ENCODE assay signal across 32 cellular contexts in the genomic region with DNA sequence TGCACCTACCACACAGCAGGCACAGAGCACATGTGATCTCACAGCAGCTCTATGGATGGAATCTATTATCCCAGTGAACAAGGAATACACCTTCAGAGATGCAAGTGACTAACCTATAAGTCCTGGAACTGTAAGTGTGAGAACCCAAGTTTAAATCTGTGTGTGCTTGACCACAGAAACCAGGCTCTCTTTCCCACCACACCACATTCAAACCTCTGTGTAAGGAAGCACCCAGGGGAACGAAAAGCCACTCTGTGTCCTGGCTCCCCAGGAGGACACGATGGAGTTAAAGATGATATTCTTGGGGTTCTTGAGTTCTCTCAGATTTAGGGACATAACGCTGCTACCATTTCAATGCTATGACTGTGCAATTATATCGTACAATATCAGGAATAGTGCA. TPM values are rescaled to one million over a fixed set of nuclear protein-coding genes. Genes with fewer than 3 reads are reported as not detected.
"Had no signal": no experiment of that assay in that cellular context is flagged by ENCODE, and none has a peak within 500 bp of the region (broad histone marks: within the 10 kb centered on the region; RNA-seq: fewer than 3 reads in every experiment).

No MANE protein-coding gene starts in this region.

- DNase-seq: colonic mucosa; dermis blood vessel endothelial cell; effector memory CD4-positive, alpha-beta T cell; foreskin keratinocyte; glutamatergic neuron; heart right ventricle; hippocampal formation; natural killer cell; stimulated activated CD4-positive, alpha-beta T cell treated with anti-CD3 and anti-CD28 coated beads, Interleukin-2, amount 100 ng/mL, for 24 hours; stimulated activated CD4-positive, alpha-beta T cell treated with anti-CD3 and anti-CD28 coated beads, Interleukin-4, amount 100 ng/mL, for 24 hours; stimulated activated naive CD4-positive, alpha-beta T cell treated with Interleukin-2 at 50 U/mL for 16 hours; stomach; thyroid gland; trophoblast cell had no signal

- H3K9me3 ChIP-seq: colonic mucosa, esophagus muscularis mucosa, gastroesophageal sphincter, heart right ventricle, right atrium auricular region, stomach, thyroid gland, vagina had no signal

- H3K4me3 Mint-ChIP-seq: memory B cell; neural crest cell; stimulated activated effector memory CD8-positive, alpha-beta T cell treated with anti-CD3 and anti-CD28 coated beads, Interleukin-12 subunit alpha, Interleukin-12 subunit beta, amount 100 ng/mL, for 72 hours had no signal

- H3K27ac Mint-ChIP-seq: memory B cell; progenitor cell of endocrine pancreas; stimulated activated effector memory CD8-positive, alpha-beta T cell treated with anti-CD3 and anti-CD28 coated beads, Interleukin-12 subunit alpha, Interleukin-12 subunit beta, amount 100 ng/mL, for 72 hours had no signal

- H3K4me1 Mint-ChIP-seq: neural crest cell had no signal

- H2AFZ ChIP-seq: parathyroid adenoma had no signal

- H3K27me3 ChIP-seq: colonic mucosa, esophagus muscularis mucosa, foreskin keratinocyte, gastroesophageal sphincter, heart right ventricle, right atrium auricular region, stomach, thyroid gland, vagina had no signal

- FAIRE-seq: endothelial cell of umbilical vein had no signal

- H3K4me3 ChIP-seq: colonic mucosa, esophagus muscularis mucosa, gastroesophageal sphincter, heart right ventricle, lung, right atrium auricular region, stomach, thyroid gland, vagina had no signal

- H3K36me3 Mint-ChIP-seq: memory B cell; natural killer cell; stimulated activated effector memory CD8-positive, alpha-beta T cell treated with anti-CD3 and anti-CD28 coated beads, Interleukin-12 subunit alpha, Interleukin-12 subunit beta, amount 100 ng/mL, for 72 hours had no signal

- H3K27ac ChIP-seq: colonic mucosa, esophagus muscularis mucosa, foreskin keratinocyte, gastroesophageal sphincter, heart right ventricle, parathyroid adenoma, right atrium auricular region, stomach, thyroid gland, vagina had no signal

- ATAC-seq: foreskin keratinocyte; gastroesophageal sphincter; heart right ventricle; natural killer cell; sciatic nerve; stimulated activated effector memory CD8-positive, alpha-beta T cell treated with anti-CD3 and anti-CD28 coated beads, Interleukin-12 subunit alpha, Interleukin-12 subunit beta, amount 100 ng/mL, for 72 hours had no signal

- H3K27me3 Mint-ChIP-seq: memory B cell, progenitor cell of endocrine pancreas had no signal

- H3K4me1 ChIP-seq: colonic mucosa, esophagus muscularis mucosa, foreskin keratinocyte, gastroesophageal sphincter, heart right ventricle, parathyroid adenoma, right atrium auricular region, stomach, thyroid gland, vagina had no signal

- H3K9ac ChIP-seq: parathyroid adenoma had no signal

- H3K36me3 ChIP-seq: colonic mucosa, heart right ventricle, right atrium auricular region, stomach, thyroid gland, vagina had no signal

- H3K9me3 Mint-ChIP-seq: memory B cell; natural killer cell; neural crest cell; stimulated activated effector memory CD8-positive, alpha-beta T cell treated with anti-CD3 and anti-CD28 coated beads, Interleukin-12 subunit alpha, Interleukin-12 subunit beta, amount 100 ng/mL, for 72 hours had no signal

RNA-seq across cellular contexts. Expression of a gene that starts 38.9 kb away (rescaled TPM):
- total RNA-seq: dermis blood vessel endothelial cell, endothelial cell of umbilical vein, epithelial cell of proximal tubule, fibroblast of lung, foreskin keratinocyte, gastroesophageal sphincter, mononuclear cell, natural killer cell, neural crest cell, osteoblast, right atrium auricular region, sciatic nerve, subcutaneous adipose tissue, thyroid gland, vagina had no signal
- polyA plus RNA-seq: endothelial cell of umbilical vein, fibroblast of lung, foreskin keratinocyte, keratinocyte had no signal
